In the genomic region with DNA sequence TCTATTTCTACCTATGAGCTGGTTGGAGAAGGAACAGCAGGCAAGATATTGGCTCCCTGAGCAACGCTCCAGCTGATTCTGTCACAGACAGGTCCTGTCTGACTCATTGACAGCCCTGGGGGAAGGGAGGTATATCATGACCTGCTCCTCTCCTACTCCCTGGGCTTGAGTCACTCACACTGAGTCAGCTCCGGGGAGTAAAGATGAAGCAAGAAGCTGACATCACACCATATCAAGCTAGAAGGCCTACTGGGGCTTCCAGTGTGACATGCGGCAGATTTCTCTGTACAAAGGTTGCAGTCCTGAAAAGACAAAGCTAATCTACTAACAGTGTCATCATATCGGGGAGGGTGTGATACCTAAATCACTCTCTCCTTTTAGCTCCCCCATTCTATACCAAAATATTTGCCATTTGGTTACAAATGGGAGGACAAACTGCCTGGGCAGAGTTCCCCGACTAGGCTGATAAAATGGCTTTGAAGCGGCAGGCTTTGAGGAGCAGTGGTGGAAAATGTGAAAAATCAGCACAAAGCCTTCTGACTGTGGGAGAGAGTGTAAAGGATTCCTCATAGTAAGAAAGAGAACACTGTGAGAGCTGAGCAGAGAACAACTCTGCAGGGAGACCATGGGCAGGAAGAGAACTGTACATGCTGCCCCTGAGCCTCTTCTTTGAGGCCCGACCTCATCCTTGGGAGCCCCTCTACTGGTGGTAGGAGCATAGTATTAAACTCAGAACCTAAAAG, we compare ENCODE assay signal across 9 cellular contexts. TPM values are rescaled to one million over a fixed set of nuclear protein-coding genes. Genes with fewer than 3 reads are reported as not detected.
DNase-seq lines count a peak whose midpoint lies in the region; ATAC-seq and TF ChIP-seq lines count a peak whose summit lies in the region.
"Had no signal": no experiment of that assay in that cellular context is flagged by ENCODE, and none has a peak within 500 bp of the region (broad histone marks: within the 10 kb centered on the region; RNA-seq: fewer than 3 reads in every experiment).

No MANE protein-coding gene starts in this region.

- H2AFZ ChIP-seq in hepatocyte, result no peak overlapping the region

- H3K27ac ChIP-seq in adrenal gland (peak overlapping the region; percentile 75 to 94 (median 90)), hepatocyte (peak overlapping the region; percentile 96)
- H3K27ac ChIP-seq: KMS-11 had no signal

- H3K27me3 ChIP-seq in adrenal gland (no peaks in the 10 kb centered on the region), hepatocyte (no peaks in the 10 kb centered on the region)

- peak; percentile 13 to 68 for TF ChIP-seq POLR2A in adrenal gland (IDR thresholded peaks at IDR 0.05)

- TF ChIP-seq CTCF in adrenal gland (IDR thresholded peaks at IDR 0.05), result peak in 1 of 6 experiments; percentile 28
- TF ChIP-seq CTCF in hepatocyte (IDR thresholded peaks at IDR 0.05; ENCODE audit: poor library complexity), result no peak

- no peaks in the 10 kb centered on the region for H3K9me2 ChIP-seq in hepatocyte (replicated peaks; ENCODE audit: insufficient read depth)

- no peak for ATAC-seq in HG03095 (IDR thresholded peaks at IDR 0.05; ENCODE audit: unreplicated experiment)

- H3K4me3 ChIP-seq in adrenal gland, result no peak overlapping the region
- H3K4me3 ChIP-seq in hepatocyte, result no peak overlapping the region

- 31 to 36% (median 33%) methylated on average over 5 to 7 of the region's 7 CpGs for WGBS in adrenal gland, 4 donors
- 42% methylated on average over 7 of the region's 7 CpGs for WGBS in hepatocyte (ENCODE audit: low lambda C conversion rate, missing lambda C conversion rate)

- H3K9me3 ChIP-seq in adrenal gland (replicated peaks in 1 of 3) (no peaks in the 10 kb centered on the region), hepatocyte (ENCODE audit: low read depth) (no peaks in the 10 kb centered on the region)

- no peaks in the 10 kb centered on the region for H4K20me1 ChIP-seq in hepatocyte (ENCODE audit: insufficient read depth, poor library complexity, severe bottlenecking)

- intact Hi-C loops in adrenal gland (cut with DNase I), result no loop called here

- H3K4me2 ChIP-seq in hepatocyte, result peak overlapping the region; percentile 34
- H3K4me2 ChIP-seq: KMS-11 had no signal

- H3K79me2 ChIP-seq in hepatocyte, result peaks cover 42% of the 10 kb centered on the region

- DNase-seq in ELR (ENCODE audit: low read depth), result peak; percentile 100
- peak; percentile 76 for DNase-seq in SKM-1 (lab: John Stamatoyannopoulos, UW; ENCODE audit: unreplicated experiment)
- peak; percentile 92 to 99 (median 98) for DNase-seq in adrenal gland
- DNase-seq in hepatocyte (ENCODE audit: low spot score), result peak; percentile 95
- DNase-seq in stimulated activated CD4-positive, alpha-beta T cell treated with anti-CD3 and anti-CD28 coated beads, Interleukin-12 subunit alpha, Interleukin-12 subunit beta, amount 100 ng/mL, for 24 hours (ENCODE audit: low read depth in 2 of 2), result peak; percentile 61 to 74
- no peak for DNase-seq in DMS153 treated with DMSO at 0.1 percent for 48 hours (lab: John Stamatoyannopoulos, UW; ENCODE audit: unreplicated experiment)
- no peak for DNase-seq in NCI-H1048 (lab: John Stamatoyannopoulos, UW)

- H3K4me1 ChIP-seq in adrenal gland (replicated peaks in 1 of 2) (peaks cover 39 to 61% of the 10 kb centered on the region in 2 donors), hepatocyte (ENCODE audit: insufficient read depth) (peaks cover 53% of the 10 kb centered on the region)

- H3K36me3 ChIP-seq in adrenal gland (replicated peaks in 1 of 2) (peaks cover 0 to 49% of the 10 kb centered on the region in 2 donors), hepatocyte (replicated peaks; ENCODE audit: insufficient read depth, low read depth) (no peaks in the 10 kb centered on the region)

RNA-seq across cellular contexts. Expression of gene PI4KB, which starts 15.5 kb away (rescaled TPM):
- total RNA-seq in adrenal gland (10 to 100 TPM; 57.7 to 83.5 (median 67.0) TPM), hepatocyte (42.1 and 49.9 TPM in 2 replicates)
- polyA plus RNA-seq in adrenal gland (10 to 100 TPM; 30.8 to 56.6 (median 37.6) TPM), hepatocyte (55.1 and 60.4 TPM in 2 replicates)

RNA-seq across cellular contexts. Expression of gene ZNF687, which starts 29.7 kb away (rescaled TPM):
- 10 to 100 TPM; 27.9 to 38.3 (median 32.8) TPM for total RNA-seq in adrenal gland
- polyA plus RNA-seq in adrenal gland, result 10 to 100 TPM in 1 of 3 donors, 1 to 10 TPM in 2; 7.5 to 18.5 (median 9.5) TPM
- total RNA-seq in hepatocyte, result 16.8 and 19.9 TPM in 2 replicates
- polyA plus RNA-seq in hepatocyte, result 3.6 and 4.3 TPM in 2 replicates

RNA-seq across cellular contexts. Expression of gene RFX5, which starts 35.3 kb away (rescaled TPM):
- total RNA-seq in adrenal gland (10 to 100 TPM; 37.2 to 82.5 (median 61.6) TPM), hepatocyte (43.0 and 48.8 TPM in 2 replicates)
- polyA plus RNA-seq in adrenal gland (10 to 100 TPM; 22.6 to 38.0 (median 37.9) TPM), hepatocyte (14.1 and 18.0 TPM in 2 replicates)

RNA-seq across cellular contexts. Expression of gene PSMD4, which starts 57.2 kb away (rescaled TPM):
- total RNA-seq in adrenal gland, result 100 to 1,000 TPM in 7 of 8 donors, 10 to 100 TPM in 1; 99.5 to 175 (median 139) TPM
- 100 to 1,000 TPM; 200 to 323 (median 250) TPM for polyA plus RNA-seq in adrenal gland
- 107 and 119 TPM in 2 replicates for total RNA-seq in hepatocyte
- polyA plus RNA-seq in hepatocyte, result 161 and 168 TPM in 2 replicates

Comparison
In these comparisons a context has a peak if more than half of its experiments do, and no peak if none do; other contexts are left out.
1. DNase-seq: peak in ELR (single experiment), SKM-1 (single experiment), adrenal gland (7 of 7), hepatocyte (single experiment) and stimulated activated CD4-positive, alpha-beta T cell treated with anti-CD3 and anti-CD28 coated beads, Interleukin-12 subunit alpha, Interleukin-12 subunit beta, amount 100 ng/mL, for 24 hours (2 of 2); none in DMS153 treated with DMSO at 0.1 percent for 48 hours (single experiment) and NCI-H1048 (single experiment).